1 cellular context compared by ENCODE assay signal in genomic region chr10:14185501-14186045, GRCh38.
TF ChIP-seq lines count a peak whose summit lies in the region.

No MANE protein-coding gene starts in this region.

TF ChIP-seq in K562, 482 proteins besides CTCF, POLR2A, EP300 and RAD21 (continued from another document):
- TF ChIP-seq USF2 (CRISPR knock-in tag; IDR thresholded peaks at IDR 0.05) (no peak), PRMT5 (CRISPR knock-in tag; IDR thresholded peaks at IDR 0.05) (no peak), ZBTB33 (CRISPR knock-in tag; IDR thresholded peaks at IDR 0.05) (no peak), TOE1 (IDR thresholded peaks at IDR 0.05; ENCODE audit: borderline replicate concordance) (peak; percentile 82), TOE1 (CRISPR knock-in tag; IDR thresholded peaks at IDR 0.05; ENCODE audit: borderline replicate concordance, low read depth) (peak; percentile 46; the same call in 1 of the 2 replicates), RBM39 (optimal IDR thresholded peaks at IDR 0.05; ENCODE audit: low read depth, low read length) (peak; percentile 99), ZNF77 (CRISPR knock-in tag; IDR thresholded peaks at IDR 0.05) (peak; percentile 100), ZBED1 (IDR thresholded peaks at IDR 0.05) (peak; percentile 99), CHD1 (IDR thresholded peaks at IDR 0.05; ENCODE audit: low read length) (no peak), RAD51 (IDR thresholded peaks at IDR 0.05; ENCODE audit: borderline replicate concordance, low read depth) (peak; percentile 17; the same call in 1 of the 2 replicates), FOXO4 (CRISPR knock-in tag; IDR thresholded peaks at IDR 0.05) (peak; percentile 99), CREBBP (IDR thresholded peaks at IDR 0.05; ENCODE audit: low read depth, low read length) (peak; percentile 49), ZFX (CRISPR knock-in tag; IDR thresholded peaks at IDR 0.05) (no peak), POLR2B (IDR thresholded peaks at IDR 0.05; ENCODE audit: low read depth, partially characterized antibody) (peak; percentile 99), ZBTB34 (CRISPR knock-in tag; IDR thresholded peaks at IDR 0.05) (peak; percentile 86), ZNF224 (CRISPR knock-in tag; IDR thresholded peaks at IDR 0.05) (no peak; the same call in 1 of the 2 replicates), ZNF121 (CRISPR knock-in tag; conservative IDR thresholded peaks at IDR 0.05) (no peak), ZNF57 (CRISPR knock-in tag; IDR thresholded peaks at IDR 0.05) (peak; percentile 96), ETV1 (tag; conservative IDR thresholded peaks at IDR 0.05; ENCODE audit: low read depth) (no peak), ZNF512 (tag; IDR thresholded peaks at IDR 0.05) (no peak), MAZ (CRISPR knock-in tag; conservative IDR thresholded peaks at IDR 0.05 in 1 of 2, IDR thresholded peaks at IDR 0.05 in 1 of 2) (peak; percentile 58 to 96), ARID2 (IDR thresholded peaks at IDR 0.05) (no peak), CBX5 (IDR thresholded peaks at IDR 0.05; ENCODE audit: borderline replicate concordance, low read depth) (no peak), ARID1B (IDR thresholded peaks at IDR 0.05) (peak; percentile 44), MED1 (CRISPR knock-in tag; IDR thresholded peaks at IDR 0.05; ENCODE audit: borderline replicate concordance) (no peak), ZKSCAN1 (IDR thresholded peaks at IDR 0.05; ENCODE audit: low read depth, low read length) (0 out of 2 replicates have a peak, but pooled peaks have one; percentile 45), SIN3B (IDR thresholded peaks at IDR 0.05; ENCODE audit: low read depth) (0 out of 2 replicates have a peak, but pooled peaks have one; percentile 37), ZNF347 (CRISPR knock-in tag; IDR thresholded peaks at IDR 0.05; ENCODE audit: low read depth) (peak; percentile 96), ELK3 (CRISPR knock-in tag; IDR thresholded peaks at IDR 0.05) (peak; percentile 96), IFI16 (CRISPR knock-in tag; IDR thresholded peaks at IDR 0.05) (no peak), AFF1 (IDR thresholded peaks at IDR 0.05; ENCODE audit: low read depth in 1 of 2, partially characterized antibody in 2 of 2) (peak in 1 of 2 experiments; percentile 76), FOXK1 (CRISPR knock-in tag; IDR thresholded peaks at IDR 0.05; ENCODE audit: borderline replicate concordance) (0 out of 2 replicates have a peak, but pooled peaks have one; percentile 85), KDM4B (IDR thresholded peaks at IDR 0.05; ENCODE audit: borderline replicate concordance in 2 of 2, low read depth in 1 of 2) (peak in 1 of 2 experiments; percentile 96; a peak in 2 of 4 replicates), THAP7 (CRISPR knock-in tag; IDR thresholded peaks at IDR 0.05) (peak; percentile 96), GTF2E2 (tag; IDR thresholded peaks at IDR 0.05) (no peak), STAT5A (IDR thresholded peaks at IDR 0.05; ENCODE audit: borderline replicate concordance, low read length) (peak; percentile 80), ZEB2 (IDR thresholded peaks at IDR 0.05) (peak; percentile 18; the same call in 1 of the 2 replicates), POLR2H (tag; IDR thresholded peaks at IDR 0.05; ENCODE audit: low read depth) (peak; percentile 98), SOX6 (IDR thresholded peaks at IDR 0.05) (peak; percentile 26; the same call in 1 of the 2 replicates), NR1H2 (CRISPR knock-in tag; IDR thresholded peaks at IDR 0.05) (no peak), SRSF3 (IDR thresholded peaks at IDR 0.05; ENCODE audit: insufficient read depth, low read length) (no peak), ELF1 (tag; IDR thresholded peaks at IDR 0.05) (peak; percentile 38; the same call in 1 of the 2 replicates), ELF2 (CRISPR knock-in tag; IDR thresholded peaks at IDR 0.05) (peak; percentile 72; the same call in 1 of the 2 replicates), CEBPG (CRISPR knock-in tag; IDR thresholded peaks at IDR 0.05) (no peak), CEBPG (tag; conservative IDR thresholded peaks at IDR 0.05 in 1 of 2, IDR thresholded peaks at IDR 0.05 in 1 of 2) (no peak), SRSF1 (IDR thresholded peaks at IDR 0.05; ENCODE audit: low read depth, low read length) (no peak), SRF (CRISPR knock-in tag; IDR thresholded peaks at IDR 0.05) (peak; percentile 28 to 97; a peak in 3 of 4 replicates), HNRNPUL1 (IDR thresholded peaks at IDR 0.05; ENCODE audit: low read length) (peak; percentile 99), ZNF639 (CRISPR knock-in tag; conservative IDR thresholded peaks at IDR 0.05 in 1 of 2, IDR thresholded peaks at IDR 0.05 in 1 of 2) (peak in 1 of 2 experiments; percentile 44; a peak in 1 of 4 replicates), ZSCAN32 (CRISPR knock-in tag; IDR thresholded peaks at IDR 0.05) (peak; percentile 98), BRF1 (IDR thresholded peaks at IDR 0.05; ENCODE audit: borderline replicate concordance, extremely low read depth, insufficient read length) (no peak), POU5F1 (IDR thresholded peaks at IDR 0.05; ENCODE audit: borderline replicate concordance, low read depth, low read length, partially characterized antibody) (no peak), TBP (optimal IDR thresholded peaks at IDR 0.05; ENCODE audit: low read depth, low read length) (no peak), ZNF644 (tag; IDR thresholded peaks at IDR 0.05; ENCODE audit: low read depth) (no peak), TEAD1 (CRISPR knock-in tag; IDR thresholded peaks at IDR 0.05) (peak; percentile 32 to 98; a peak in 2 of 4 replicates), CBFA2T2 (conservative IDR thresholded peaks at IDR 0.05) (no peak; the same call in 1 of the 2 replicates), KDM5B (IDR thresholded peaks at IDR 0.05; ENCODE audit: insufficient replicate concordance, low read depth, low read length) (peak; percentile 84), NR4A1 (CRISPR knock-in tag; IDR thresholded peaks at IDR 0.05) (peak; percentile 83; the same call in 1 of the 2 replicates), NR4A1 (tag; IDR thresholded peaks at IDR 0.05) (peak; percentile 75; the same call in 1 of the 2 replicates), NCOR1 (IDR thresholded peaks at IDR 0.05) (peak; percentile 95), ZNF354B (CRISPR knock-in tag; IDR thresholded peaks at IDR 0.05) (peak; percentile 91)
